8 cellular contexts compared by ENCODE assay signal in the genomic region with DNA sequence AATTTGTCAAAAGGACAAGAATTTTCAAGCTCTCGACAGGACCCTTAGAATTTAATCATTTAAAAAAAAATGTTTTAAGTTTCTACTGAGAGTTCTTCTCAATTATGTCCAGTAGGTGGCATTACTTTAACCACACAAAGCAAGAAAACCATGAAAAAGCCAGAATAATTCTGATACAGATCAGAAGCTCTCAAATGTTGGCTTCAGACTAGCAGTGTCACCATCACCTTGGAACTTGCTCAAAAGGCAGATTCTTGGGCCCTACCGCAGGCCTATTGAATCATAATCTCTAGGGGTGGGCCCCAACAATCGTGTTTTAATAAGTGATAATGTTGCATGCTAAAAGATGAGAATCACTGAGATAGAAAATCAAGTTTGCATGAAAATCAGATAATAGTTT.
DNase-seq lines count a peak whose midpoint lies in the region; ATAC-seq lines count a peak whose summit lies in the region.

No MANE protein-coding gene starts in this region.

- ATAC-seq in HG03175 (IDR thresholded peaks at IDR 0.05; ENCODE audit: unreplicated experiment) (peak; percentile 64), GM19023 (IDR thresholded peaks at IDR 0.05; ENCODE audit: unreplicated experiment) (no peak)

- peak; percentile 50 for DNase-seq in NCI-H510A treated with DMSO at 0.1 percent for 48 hours (lab: John Stamatoyannopoulos, UW)
- DNase-seq in NCI-H510A (lab: John Stamatoyannopoulos, UW): no peak
- peak; percentile 20 to 54 for DNase-seq in NCI-H526 (lab: John Stamatoyannopoulos, UW)
- peak; percentile 31 for DNase-seq in cerebellum (ENCODE audit: low spot score)
- peak; percentile 43 for DNase-seq in lung microvascular endothelial cell (ENCODE audit: low read depth in 2 of 2)
- DNase-seq in activated T-cell treated with anti-CD3 and anti-CD28 coated beads, Interleukin-2, amount 50 U/mL, for 48 hours: no peak

Comparison
In these comparisons a context has a peak if more than half of its experiments do, and no peak if none do; other contexts are left out.
1. DNase-seq: peak in NCI-H510A treated with DMSO at 0.1 percent for 48 hours (single experiment), NCI-H526 (2 of 2), cerebellum (single experiment) and lung microvascular endothelial cell (2 of 2); none in NCI-H510A (single experiment) and activated T-cell treated with anti-CD3 and anti-CD28 coated beads, Interleukin-2, amount 50 U/mL, for 48 hours (0 of 2).